8 cellular contexts compared by ENCODE assay signal in the genomic region with DNA sequence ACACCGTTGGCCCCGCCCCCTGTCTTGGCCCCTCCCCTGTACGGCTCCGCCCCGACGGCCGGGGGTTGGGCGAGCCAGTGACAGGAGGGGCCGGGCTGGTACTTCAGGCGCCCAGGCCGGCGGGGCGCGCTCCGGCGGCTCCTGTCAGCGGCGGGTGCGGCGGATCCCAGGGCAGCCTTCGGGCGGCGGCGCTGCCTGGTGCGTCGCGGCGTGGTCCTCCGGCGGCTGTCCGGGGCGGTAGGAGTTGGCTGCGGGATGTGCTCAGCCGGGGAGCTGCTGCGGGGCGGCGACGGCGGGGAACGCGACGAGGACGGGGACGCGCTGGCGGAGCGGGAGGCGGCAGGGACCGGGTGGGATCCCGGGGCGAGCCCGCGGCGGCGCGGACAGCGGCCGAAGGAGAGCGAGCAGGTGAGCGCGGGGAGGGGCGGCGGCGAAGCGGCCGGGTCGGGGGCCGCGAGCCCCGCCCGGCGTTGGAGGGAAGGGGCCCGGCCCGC. TPM values are rescaled to one million over a fixed set of nuclear protein-coding genes. Genes with fewer than 3 reads are reported as not detected.
DNase-seq lines count a peak whose midpoint lies in the region; ATAC-seq and TF ChIP-seq lines count a peak whose summit lies in the region.

Gene FAM241A, plus strand, starts transcription at position 129 of the 494 bp plus-strand sequence. Its CDS starts 127 bp downstream, at position 256.

- ATAC-seq in GM23338 (peak; percentile 97), aorta (ENCODE audit: low FRiP score) (peak; percentile 99)

- H3K9me2 ChIP-seq in GM23338 (ENCODE audit: insufficient read depth), result no peaks in the 10 kb centered on the region

- H3K27me3 ChIP-seq in GM23338 (ENCODE audit: insufficient read depth), result peaks cover 25% of the 10 kb centered on the region
- H3K27me3 ChIP-seq in adrenal gland, result no peaks in the 10 kb centered on the region
- H3K27me3 ChIP-seq in left ventricle myocardium inferior (ENCODE audit: low read depth), result no peaks in the 10 kb centered on the region
- no peaks in the 10 kb centered on the region for H3K27me3 ChIP-seq in aorta (ENCODE audit: control insufficient read depth in 1 of 2, insufficient read depth in 2 of 2, low read length in 1 of 2)

- DNase-seq in GM03348 (ENCODE audit: low spot score), result peak; percentile 99
- peak; percentile 89 for DNase-seq in GM23338 (ENCODE audit: low spot score)
- peak; percentile 78 to 82 for DNase-seq in Kasumi-1 (lab: John Stamatoyannopoulos, UW)
- peak; percentile 83 for DNase-seq in T follicular helper cell (ENCODE audit: low read depth)
- DNase-seq in adrenal gland, result peak; percentile 85 to 92 (median 89)
- DNase-seq in left ventricle myocardium inferior, result peak; percentile 89
- DNase-seq in putamen (ENCODE audit: low spot score), result peak; percentile 89
- DNase-seq in aorta, result peak; percentile 89 to 96

- intact Hi-C loops in adrenal gland (cut with DNase I), result loop anchor here in 1 of 2 donors (10.0 kb wide), 1 partner anchor 89 kb away; the partner anchor contains the start of gene AP1AR
- intact Hi-C loops in left ventricle myocardium inferior (cut with micrococcal nuclease), result no loop called here
- intact Hi-C loops in aorta (cut with DNase I), result loop anchor here in 1 of 2 donors (1.0 kb wide), 1 partner anchor 87 kb away; no protein-coding TSS in a partner anchor

- no peaks in the 10 kb centered on the region for H3F3A ChIP-seq in GM23338 (replicated peaks; ENCODE audit: low read depth)

- TF ChIP-seq POLR2A in adrenal gland (IDR thresholded peaks at IDR 0.05), result peak; percentile 82 to 89

- peaks cover 6% of the 10 kb centered on the region for H3K4me1 ChIP-seq in GM23338 (ENCODE audit: insufficient read depth)
- H3K4me1 ChIP-seq in adrenal gland (replicated peaks in 1 of 2), result peaks cover under 1 to 31% of the 10 kb centered on the region in 2 donors
- peaks cover 73% of the 10 kb centered on the region for H3K4me1 ChIP-seq in left ventricle myocardium inferior
- peaks cover 0 to 4% of the 10 kb centered on the region in 2 donors for H3K4me1 ChIP-seq in aorta (ENCODE audit: control insufficient read depth in 1 of 2, insufficient read depth in 2 of 2, low read length in 2 of 2)

- WGBS in adrenal gland, 4 donors, result 0 to 3% (median 0%) methylated on average over 3 to 72 of the region's 74 CpGs
- 1% methylated on average over 40 to 74 of the region's 74 CpGs for WGBS in aorta, 2 donors

- H4K20me1 ChIP-seq in GM23338 (replicated peaks; ENCODE audit: insufficient read depth), result no peaks in the 10 kb centered on the region

- H3K4me3 Mint-ChIP-seq in GM23338, result peak within 1 kb of the TSS; percentile 86

- H3K36me3 ChIP-seq in GM23338 (ENCODE audit: insufficient read depth), result no peaks in the 10 kb centered on the region
- H3K36me3 ChIP-seq in adrenal gland (replicated peaks in 1 of 2), result no peaks in the 10 kb centered on the region
- H3K36me3 ChIP-seq in left ventricle myocardium inferior, result no peaks in the 10 kb centered on the region
- H3K36me3 ChIP-seq in aorta (ENCODE audit: control insufficient read depth in 1 of 2, insufficient read depth in 2 of 2, low read length in 1 of 2), result no peaks in the 10 kb centered on the region

- H3K27ac Mint-ChIP-seq in GM23338, result no peak within 1 kb of the TSS; the same call in 1 of the 2 replicates

- TF ChIP-seq CTCF in GM23338 (conservative IDR thresholded peaks at IDR 0.05; ENCODE audit: low read depth in 2 of 2) (no peak), adrenal gland (IDR thresholded peaks at IDR 0.05) (no peak), left ventricle myocardium inferior (IDR thresholded peaks at IDR 0.05; ENCODE audit: borderline replicate concordance) (no peak)

- H3K27me3 Mint-ChIP-seq in GM23338 (ENCODE audit: insufficient read depth, low read depth, poor library complexity), result peaks cover 8% of the 10 kb centered on the region

- no peak within 1 kb of the TSS for H3K27ac ChIP-seq in GM23338 (ENCODE audit: low read depth)
- peak within 1 kb of the TSS in 4 of 5 donors; percentile 46 to 87 (median 85) for H3K27ac ChIP-seq in adrenal gland
- H3K27ac ChIP-seq in left ventricle myocardium inferior (replicated peaks), result peak within 1 kb of the TSS; percentile 96
- H3K27ac ChIP-seq in aorta (ENCODE audit: low read depth in 1 of 2, low read length in 2 of 2), result peak within 1 kb of the TSS in 1 of 2 donors; percentile 86

- H3K36me3 Mint-ChIP-seq in GM23338 (ENCODE audit: low read depth), result no peaks in the 10 kb centered on the region

- H2AFZ ChIP-seq in GM23338, result peak within 1 kb of the TSS; percentile 99

- H3K4me1 Mint-ChIP-seq in GM23338, result peaks cover 15% of the 10 kb centered on the region; the same call in 2 of the 3 replicates

- H3K4me3 ChIP-seq in GM23338 (peak within 1 kb of the TSS; percentile 81), adrenal gland (peak within 1 kb of the TSS; percentile 47 to 95 (median 84)), left ventricle myocardium inferior (peak within 1 kb of the TSS; percentile 79), aorta (ENCODE audit: low read length in 2 of 2) (peak within 1 kb of the TSS; percentile 75 to 97)

- no peaks in the 10 kb centered on the region for H3K9me3 ChIP-seq in adrenal gland (replicated peaks in 1 of 3)
- no peaks in the 10 kb centered on the region for H3K9me3 ChIP-seq in left ventricle myocardium inferior (replicated peaks)
- no peaks in the 10 kb centered on the region for H3K9me3 ChIP-seq in aorta (ENCODE audit: control insufficient read depth, low read length)

- H3K9me3 Mint-ChIP-seq in GM23338, result no peaks in the 10 kb centered on the region

- no peaks in the 10 kb centered on the region for H3K79me2 ChIP-seq in GM23338 (replicated peaks; ENCODE audit: insufficient read depth)

- peak within 1 kb of the TSS; percentile 89 for H3K4me2 ChIP-seq in GM23338

TF ChIP-seq in GM23338, 12 proteins besides CTCF, POLR2A, EP300 and RAD21:
- TF ChIP-seq STAT1 (IDR thresholded peaks at IDR 0.05; ENCODE audit: unreplicated experiment) (no peak), NANOG (IDR thresholded peaks at IDR 0.05; ENCODE audit: borderline replicate concordance) (no peak), POLR2AphosphoS5 (IDR thresholded peaks at IDR 0.05; ENCODE audit: low read depth) (peak; percentile 57; the same call in 1 of the 2 replicates), ZNF114 (CRISPR knock-in tag; IDR thresholded peaks at IDR 0.05) (no peak), REST (IDR thresholded peaks at IDR 0.05; ENCODE audit: unreplicated experiment) (no peak), EZH2phosphoT487 (IDR thresholded peaks at IDR 0.05; ENCODE audit: unreplicated experiment) (no peak), CREB1 (CRISPR knock-in tag; IDR thresholded peaks at IDR 0.05; ENCODE audit: low read depth) (no peak)
- TF ChIP-seq, protein P1, sequence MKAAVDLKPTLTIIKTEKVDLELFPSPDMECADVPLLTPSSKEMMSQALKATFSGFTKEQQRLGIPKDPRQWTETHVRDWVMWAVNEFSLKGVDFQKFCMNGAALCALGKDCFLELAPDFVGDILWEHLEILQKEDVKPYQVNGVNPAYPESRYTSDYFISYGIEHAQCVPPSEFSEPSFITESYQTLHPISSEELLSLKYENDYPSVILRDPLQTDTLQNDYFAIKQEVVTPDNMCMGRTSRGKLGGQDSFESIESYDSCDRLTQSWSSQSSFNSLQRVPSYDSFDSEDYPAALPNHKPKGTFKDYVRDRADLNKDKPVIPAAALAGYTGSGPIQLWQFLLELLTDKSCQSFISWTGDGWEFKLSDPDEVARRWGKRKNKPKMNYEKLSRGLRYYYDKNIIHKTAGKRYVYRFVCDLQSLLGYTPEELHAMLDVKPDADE (IDR thresholded peaks at IDR 0.05), result no peak

RNA-seq across cellular contexts. Expression of gene FAM241A, which starts in this region (rescaled TPM):
- 0.43 and 0.63 TPM in 2 replicates for total RNA-seq in GM23338 (2014; rRNA removed; shearing (Covaris generic))
- polyA plus RNA-seq in GM23338 (2016; fragmentation: Nextera tagmentation; extraction: Ambion mirVana) (0.58 and 0.66 TPM in 2 replicates), adrenal gland (1 to 10 TPM; 2.7 to 3.2 (median 2.9) TPM), aorta (1 to 10 TPM; 2.2 to 2.8 TPM)
- total RNA-seq in adrenal gland (1 to 10 TPM; 1.9 to 4.6 (median 2.6) TPM), left ventricle myocardium inferior (7.6 TPM), aorta (1 to 10 TPM; 7.1 to 8.9 TPM)

Comparison
In these comparisons a context has a peak if more than half of its experiments do, and no peak if none do; other contexts are left out.
1. Peak in DNase-seq, ATAC-seq, H3K4me3 ChIP-seq and H3K4me2 ChIP-seq in GM23338; RNA of the gene not detected or under 1 TPM.